8 cellular contexts compared by ENCODE assay signal in genomic region chr1:162561616-162562451, GRCh38. TPM values are rescaled to one million over a fixed set of nuclear protein-coding genes. Genes with fewer than 3 reads are reported as not detected.
DNase-seq lines count a peak whose midpoint lies in the region; ATAC-seq and TF ChIP-seq lines count a peak whose summit lies in the region.

Gene UAP1, plus strand, starts transcription at chr1:162561722. Its CDS starts 4,347 bp downstream, at chr1:162566069.

- TF ChIP-seq CTCF in HL-60 (IDR thresholded peaks at IDR 0.05; ENCODE audit: insufficient read depth, low read length) (no peak), gastroesophageal sphincter (IDR thresholded peaks at IDR 0.05) (no peak), neutrophil (IDR thresholded peaks at IDR 0.05) (peak; percentile 1)

- CTCF ChIA-PET in activated CD8-positive, alpha-beta T cell treated with anti-CD3 and anti-CD28 coated beads, Interleukin-2, amount 10 ng/mL, durations not matched to agents 7 days and 5 days (lab: Charles Lee), result interaction anchor here (1.0 kb wide), 1 partner anchor 52 kb away, joined by 5 read pairs; no protein-coding TSS in a partner anchor

- peaks cover 31% of the 10 kb centered on the region for H3K4me1 Mint-ChIP-seq in activated CD8-positive, alpha-beta T cell treated with anti-CD3 and anti-CD28 coated beads, Interleukin-2, amount 10 ng/mL, durations not matched to agents 7 days and 5 days (ENCODE audit: low read depth)

- TF ChIP-seq EP300 in gastroesophageal sphincter (IDR thresholded peaks at IDR 0.05), result no peak

- peak within 1 kb of the TSS; percentile 92 for H3K4me3 ChIP-seq in HL-60 (replicated peaks; ENCODE audit: insufficient read depth, low read length)
- peak within 1 kb of the TSS; percentile 49 to 95 for H3K4me3 ChIP-seq in gastroesophageal sphincter
- peak within 1 kb of the TSS; percentile 68 to 87 for H3K4me3 ChIP-seq in neutrophil (ENCODE audit: low read depth in 1 of 2, low read length in 1 of 2)

- H3K9me3 ChIP-seq in gastroesophageal sphincter (no peaks in the 10 kb centered on the region), neutrophil (no peaks in the 10 kb centered on the region)

- peak within 1 kb of the TSS; percentile 92 for H3K4me3 Mint-ChIP-seq in activated CD8-positive, alpha-beta T cell treated with anti-CD3 and anti-CD28 coated beads, Interleukin-2, amount 10 ng/mL, durations not matched to agents 7 days and 5 days

- H3K9me3 Mint-ChIP-seq in activated CD8-positive, alpha-beta T cell treated with anti-CD3 and anti-CD28 coated beads, Interleukin-2, amount 10 ng/mL, durations not matched to agents 7 days and 5 days (ENCODE audit: insufficient read depth), result peaks cover 7% of the 10 kb centered on the region

- peak within 1 kb of the TSS; percentile 96 for H3K27ac Mint-ChIP-seq in activated CD8-positive, alpha-beta T cell treated with anti-CD3 and anti-CD28 coated beads, Interleukin-2, amount 10 ng/mL, durations not matched to agents 7 days and 5 days

- POLR2A ChIA-PET in activated CD8-positive, alpha-beta T cell treated with anti-CD3 and anti-CD28 coated beads, Interleukin-2, amount 10 ng/mL, durations not matched to agents 7 days and 5 days (lab: Charles Lee), result interaction anchor here (0.6 to 1.6 kb wide), 2 partner anchors 63 to 760 kb away, joined by 3 to 4 read pairs; no protein-coding TSS in a partner anchor

- H3K4me1 ChIP-seq in gastroesophageal sphincter (peaks cover 6 to 52% (median 6%) of the 10 kb centered on the region in 3 donors), neutrophil (ENCODE audit: control insufficient read depth in 1 of 2, insufficient read depth in 1 of 2, low read depth in 1 of 2, low read length in 1 of 2) (peaks cover 14 to 17% of the 10 kb centered on the region in 2 experiments)

- WGBS in gastroesophageal sphincter (ENCODE audit: low coverage in 1 of 2), 2 donors, result 0 to 10% methylated on average over 2 to 3 of the region's 69 CpGs

- DNase-seq in EH (ENCODE audit: low read depth) (peak; percentile 30), HL-60 (ENCODE audit: low read depth in 1 of 2, low spot score in 1 of 2) (peak in 1 of 2 experiments; percentile 7), T1000 (lab: John Stamatoyannopoulos, UW) (no peak), AG20443 (ENCODE audit: low spot score) (no peak)
- DNase-seq in activated CD8-positive, alpha-beta T cell treated with anti-CD3 and anti-CD28 coated beads, Interleukin-2, amount 10 ng/mL, durations not matched to agents 7 days and 5 days, result no peak

- no peaks in the 10 kb centered on the region for H3K27me3 ChIP-seq in HL-60 (ENCODE audit: insufficient read depth, poor library complexity, severe bottlenecking)
- H3K27me3 ChIP-seq in gastroesophageal sphincter, result no peaks in the 10 kb centered on the region
- H3K27me3 ChIP-seq in neutrophil, result no peaks in the 10 kb centered on the region

- H3K27me3 Mint-ChIP-seq in activated CD8-positive, alpha-beta T cell treated with anti-CD3 and anti-CD28 coated beads, Interleukin-2, amount 10 ng/mL, durations not matched to agents 7 days and 5 days (ENCODE audit: low read depth), result no peaks in the 10 kb centered on the region

- ATAC-seq in GM21381 (IDR thresholded peaks at IDR 0.05; ENCODE audit: unreplicated experiment) (peak; percentile 32), gastroesophageal sphincter (peak; percentile 1)
- ATAC-seq in activated CD8-positive, alpha-beta T cell treated with anti-CD3 and anti-CD28 coated beads, Interleukin-2, amount 10 ng/mL, durations not matched to agents 7 days and 5 days, result peak; percentile 54

- H3K36me3 ChIP-seq in gastroesophageal sphincter, result peaks cover 0 to 10% of the 10 kb centered on the region in 2 donors
- no peaks in the 10 kb centered on the region for H3K36me3 ChIP-seq in neutrophil

- peak; percentile 94 to 98 for TF ChIP-seq POLR2A in gastroesophageal sphincter (IDR thresholded peaks at IDR 0.05)

- H3K36me3 Mint-ChIP-seq in activated CD8-positive, alpha-beta T cell treated with anti-CD3 and anti-CD28 coated beads, Interleukin-2, amount 10 ng/mL, durations not matched to agents 7 days and 5 days (ENCODE audit: low read depth), result peaks cover 1% of the 10 kb centered on the region

- H3K27ac ChIP-seq in HL-60 (replicated peaks) (peak within 1 kb of the TSS; percentile 77), gastroesophageal sphincter (peak within 1 kb of the TSS; percentile 90 to 99 (median 97)), neutrophil (peak within 1 kb of the TSS; percentile 83)

RNA-seq across cellular contexts. Expression of gene UAP1, which starts in this region (rescaled TPM):
- total RNA-seq in activated CD8-positive, alpha-beta T cell treated with anti-CD3 and anti-CD28 coated beads, Interleukin-2, amount 10 ng/mL, durations not matched to agents 7 days and 5 days, result 10 to 100 TPM; 15.5 to 15.7 TPM
- total RNA-seq in gastroesophageal sphincter, result 100 to 1,000 TPM in 2 of 4 donors, 10 to 100 TPM in 2; 60.7 to 194 (median 102) TPM

Comparison
In these comparisons a context has a peak if more than half of its experiments do, and no peak if none do; other contexts are left out.
1. ATAC-seq: peak in every context shown above with its lines; median percentile 54 in activated CD8-positive, alpha-beta T cell treated with anti-CD3 and anti-CD28 coated beads, Interleukin-2, amount 10 ng/mL, durations not matched to agents 7 days and 5 days; 32 in GM21381; 1 in gastroesophageal sphincter.